9 cellular contexts compared by ENCODE assay signal in genomic region chr11:29978549-29978948, GRCh38. TPM values are rescaled to one million over a fixed set of nuclear protein-coding genes. Genes with fewer than 3 reads are reported as not detected.
"Had no signal": no experiment of that assay in that cellular context is flagged by ENCODE, and none has a peak within 500 bp of the region (broad histone marks: within the 10 kb centered on the region; RNA-seq: fewer than 3 reads in every experiment).

No MANE protein-coding gene starts in this region.

- ATAC-seq: HCT116, HepG2 had no signal

- H3K27ac ChIP-seq: GM23248 had no signal

- H3K36me3 ChIP-seq: HAP-1 had no signal

- H3K4me1 ChIP-seq: HAP-1 had no signal

- DNase-seq: GM23248, GOT3, H7, HFFc6 had no signal

- H3K9me3 ChIP-seq: HAP-1 had no signal

- H3K4me3 ChIP-seq: GM23248, HAP-1 had no signal

RNA-seq across cellular contexts. Expression of gene KCNA4, which starts 38.3 kb away (rescaled TPM):
- total RNA-seq: HepG2, HFFc6, HT1080 had no signal
- polyA plus RNA-seq: GM23248, HepG2, IgD-negative memory B cell had no signal
